In the genomic region with DNA sequence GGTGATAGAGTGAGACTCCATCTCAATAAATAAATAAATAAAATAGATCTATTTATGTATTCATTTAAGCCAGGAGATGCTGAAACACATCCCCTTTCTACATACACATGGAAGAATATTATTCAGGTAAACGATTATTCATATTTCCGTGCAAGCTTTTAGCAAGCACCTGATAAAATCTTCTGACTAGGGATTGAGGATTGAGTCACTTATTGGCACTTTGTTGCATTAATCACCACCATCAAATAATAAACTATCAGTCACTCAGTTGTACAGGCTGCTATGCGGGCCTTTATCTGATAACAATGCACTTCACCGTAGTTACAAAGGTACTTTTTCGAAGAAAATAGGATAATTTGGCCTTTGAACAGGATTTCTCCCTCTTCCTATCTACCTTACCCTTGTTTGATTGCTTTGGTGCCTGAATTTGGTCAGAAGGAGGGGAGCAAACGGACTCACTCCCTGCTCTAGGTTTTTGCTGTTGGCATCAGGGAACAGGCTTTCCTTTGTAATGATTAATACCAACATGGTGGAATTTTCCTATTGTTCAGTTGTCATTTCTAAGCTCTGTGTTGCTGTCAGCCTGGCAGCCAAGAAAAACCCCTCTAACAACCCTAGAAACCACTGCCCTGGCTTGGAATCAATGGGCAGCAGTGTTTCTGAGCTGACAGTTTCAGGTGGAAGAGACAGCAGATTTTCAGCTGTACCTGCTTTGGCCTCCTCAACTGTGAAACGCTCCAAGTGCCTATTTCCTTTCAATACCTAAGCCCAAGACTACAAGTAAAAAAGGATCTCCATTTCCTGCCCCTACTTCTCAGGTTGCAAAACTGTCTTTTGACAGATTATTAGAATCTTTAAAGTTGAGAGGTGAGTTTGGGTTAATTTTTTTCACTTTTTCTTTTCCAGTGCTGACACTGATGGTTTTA, we compare ENCODE assay signal across 2 cellular contexts.
TF ChIP-seq lines count a peak whose summit lies in the region.

No MANE protein-coding gene starts in this region.

TF ChIP-seq in GM23338, 12 proteins besides CTCF, POLR2A, EP300 and RAD21:
- TF ChIP-seq EZH2phosphoT487 (IDR thresholded peaks at IDR 0.05; ENCODE audit: unreplicated experiment), result no peak
- no peak for TF ChIP-seq CREB1 (CRISPR knock-in tag; IDR thresholded peaks at IDR 0.05; ENCODE audit: low read depth)
- no peak for TF ChIP-seq ZNF331 (CRISPR knock-in tag; IDR thresholded peaks at IDR 0.05; ENCODE audit: low read depth)
- TF ChIP-seq ZNF114 (CRISPR knock-in tag; IDR thresholded peaks at IDR 0.05), result no peak
- TF ChIP-seq, protein P1, sequence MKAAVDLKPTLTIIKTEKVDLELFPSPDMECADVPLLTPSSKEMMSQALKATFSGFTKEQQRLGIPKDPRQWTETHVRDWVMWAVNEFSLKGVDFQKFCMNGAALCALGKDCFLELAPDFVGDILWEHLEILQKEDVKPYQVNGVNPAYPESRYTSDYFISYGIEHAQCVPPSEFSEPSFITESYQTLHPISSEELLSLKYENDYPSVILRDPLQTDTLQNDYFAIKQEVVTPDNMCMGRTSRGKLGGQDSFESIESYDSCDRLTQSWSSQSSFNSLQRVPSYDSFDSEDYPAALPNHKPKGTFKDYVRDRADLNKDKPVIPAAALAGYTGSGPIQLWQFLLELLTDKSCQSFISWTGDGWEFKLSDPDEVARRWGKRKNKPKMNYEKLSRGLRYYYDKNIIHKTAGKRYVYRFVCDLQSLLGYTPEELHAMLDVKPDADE (IDR thresholded peaks at IDR 0.05), result no peak
- no peak for TF ChIP-seq EZH2 (IDR thresholded peaks at IDR 0.05; ENCODE audit: low read depth, unreplicated experiment)
- no peak for TF ChIP-seq STAT1 (IDR thresholded peaks at IDR 0.05; ENCODE audit: unreplicated experiment)
- no peak for TF ChIP-seq NANOG (IDR thresholded peaks at IDR 0.05; ENCODE audit: borderline replicate concordance)

TF ChIP-seq in GM12878, 131 proteins besides CTCF, POLR2A, EP300 and RAD21:
- no peak for TF ChIP-seq RAD51 (IDR thresholded peaks at IDR 0.05)
- TF ChIP-seq ZSCAN29 (IDR thresholded peaks at IDR 0.05), result no peak
- TF ChIP-seq EED (IDR thresholded peaks at IDR 0.05; ENCODE audit: low read depth), result no peak
- TF ChIP-seq, protein P2, sequence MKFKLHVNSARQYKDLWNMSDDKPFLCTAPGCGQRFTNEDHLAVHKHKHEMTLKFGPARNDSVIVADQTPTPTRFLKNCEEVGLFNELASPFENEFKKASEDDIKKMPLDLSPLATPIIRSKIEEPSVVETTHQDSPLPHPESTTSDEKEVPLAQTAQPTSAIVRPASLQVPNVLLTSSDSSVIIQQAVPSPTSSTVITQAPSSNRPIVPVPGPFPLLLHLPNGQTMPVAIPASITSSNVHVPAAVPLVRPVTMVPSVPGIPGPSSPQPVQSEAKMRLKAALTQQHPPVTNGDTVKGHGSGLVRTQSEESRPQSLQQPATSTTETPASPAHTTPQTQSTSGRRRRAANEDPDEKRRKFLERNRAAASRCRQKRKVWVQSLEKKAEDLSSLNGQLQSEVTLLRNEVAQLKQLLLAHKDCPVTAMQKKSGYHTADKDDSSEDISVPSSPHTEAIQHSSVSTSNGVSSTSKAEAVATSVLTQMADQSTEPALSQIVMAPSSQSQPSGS (IDR thresholded peaks at IDR 0.05; ENCODE audit: low read length), result no peak
- TF ChIP-seq, protein P3, sequence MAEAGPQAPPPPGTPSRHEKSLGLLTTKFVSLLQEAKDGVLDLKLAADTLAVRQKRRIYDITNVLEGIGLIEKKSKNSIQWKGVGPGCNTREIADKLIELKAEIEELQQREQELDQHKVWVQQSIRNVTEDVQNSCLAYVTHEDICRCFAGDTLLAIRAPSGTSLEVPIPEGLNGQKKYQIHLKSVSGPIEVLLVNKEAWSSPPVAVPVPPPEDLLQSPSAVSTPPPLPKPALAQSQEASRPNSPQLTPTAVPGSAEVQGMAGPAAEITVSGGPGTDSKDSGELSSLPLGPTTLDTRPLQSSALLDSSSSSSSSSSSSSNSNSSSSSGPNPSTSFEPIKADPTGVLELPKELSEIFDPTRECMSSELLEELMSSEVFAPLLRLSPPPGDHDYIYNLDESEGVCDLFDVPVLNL (IDR thresholded peaks at IDR 0.05; ENCODE audit: low read depth, low read length), result no peak
- TF ChIP-seq TCF7 (IDR thresholded peaks at IDR 0.05; ENCODE audit: borderline replicate concordance), result no peak
- no peak for TF ChIP-seq JUND (IDR thresholded peaks at IDR 0.05; ENCODE audit: low read depth, low read length)
- TF ChIP-seq JUNB (IDR thresholded peaks at IDR 0.05), result no peak
- TF ChIP-seq, protein P4, sequence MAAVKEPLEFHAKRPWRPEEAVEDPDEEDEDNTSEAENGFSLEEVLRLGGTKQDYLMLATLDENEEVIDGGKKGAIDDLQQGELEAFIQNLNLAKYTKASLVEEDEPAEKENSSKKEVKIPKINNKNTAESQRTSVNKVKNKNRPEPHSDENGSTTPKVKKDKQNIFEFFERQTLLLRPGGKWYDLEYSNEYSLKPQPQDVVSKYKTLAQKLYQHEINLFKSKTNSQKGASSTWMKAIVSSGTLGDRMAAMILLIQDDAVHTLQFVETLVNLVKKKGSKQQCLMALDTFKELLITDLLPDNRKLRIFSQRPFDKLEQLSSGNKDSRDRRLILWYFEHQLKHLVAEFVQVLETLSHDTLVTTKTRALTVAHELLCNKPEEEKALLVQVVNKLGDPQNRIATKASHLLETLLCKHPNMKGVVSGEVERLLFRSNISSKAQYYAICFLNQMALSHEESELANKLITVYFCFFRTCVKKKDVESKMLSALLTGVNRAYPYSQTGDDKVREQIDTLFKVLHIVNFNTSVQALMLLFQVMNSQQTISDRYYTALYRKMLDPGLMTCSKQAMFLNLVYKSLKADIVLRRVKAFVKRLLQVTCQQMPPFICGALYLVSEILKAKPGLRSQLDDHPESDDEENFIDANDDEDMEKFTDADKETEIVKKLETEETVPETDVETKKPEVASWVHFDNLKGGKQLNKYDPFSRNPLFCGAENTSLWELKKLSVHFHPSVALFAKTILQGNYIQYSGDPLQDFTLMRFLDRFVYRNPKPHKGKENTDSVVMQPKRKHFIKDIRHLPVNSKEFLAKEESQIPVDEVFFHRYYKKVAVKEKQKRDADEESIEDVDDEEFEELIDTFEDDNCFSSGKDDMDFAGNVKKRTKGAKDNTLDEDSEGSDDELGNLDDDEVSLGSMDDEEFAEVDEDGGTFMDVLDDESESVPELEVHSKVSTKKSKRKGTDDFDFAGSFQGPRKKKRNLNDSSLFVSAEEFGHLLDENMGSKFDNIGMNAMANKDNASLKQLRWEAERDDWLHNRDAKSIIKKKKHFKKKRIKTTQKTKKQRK (IDR thresholded peaks at IDR 0.05; ENCODE audit: low read depth, low read length), result no peak
- TF ChIP-seq, protein P5, sequence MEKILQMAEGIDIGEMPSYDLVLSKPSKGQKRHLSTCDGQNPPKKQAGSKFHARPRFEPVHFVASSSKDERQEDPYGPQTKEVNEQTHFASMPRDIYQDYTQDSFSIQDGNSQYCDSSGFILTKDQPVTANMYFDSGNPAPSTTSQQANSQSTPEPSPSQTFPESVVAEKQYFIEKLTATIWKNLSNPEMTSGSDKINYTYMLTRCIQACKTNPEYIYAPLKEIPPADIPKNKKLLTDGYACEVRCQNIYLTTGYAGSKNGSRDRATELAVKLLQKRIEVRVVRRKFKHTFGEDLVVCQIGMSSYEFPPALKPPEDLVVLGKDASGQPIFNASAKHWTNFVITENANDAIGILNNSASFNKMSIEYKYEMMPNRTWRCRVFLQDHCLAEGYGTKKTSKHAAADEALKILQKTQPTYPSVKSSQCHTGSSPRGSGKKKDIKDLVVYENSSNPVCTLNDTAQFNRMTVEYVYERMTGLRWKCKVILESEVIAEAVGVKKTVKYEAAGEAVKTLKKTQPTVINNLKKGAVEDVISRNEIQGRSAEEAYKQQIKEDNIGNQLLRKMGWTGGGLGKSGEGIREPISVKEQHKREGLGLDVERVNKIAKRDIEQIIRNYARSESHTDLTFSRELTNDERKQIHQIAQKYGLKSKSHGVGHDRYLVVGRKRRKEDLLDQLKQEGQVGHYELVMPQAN (conservative IDR thresholded peaks at IDR 0.05), result no peak
- no peak for TF ChIP-seq YBX1 (IDR thresholded peaks at IDR 0.05)
- TF ChIP-seq SP1 (IDR thresholded peaks at IDR 0.05; ENCODE audit: low read depth, low read length), result no peak
- TF ChIP-seq, protein P6, sequence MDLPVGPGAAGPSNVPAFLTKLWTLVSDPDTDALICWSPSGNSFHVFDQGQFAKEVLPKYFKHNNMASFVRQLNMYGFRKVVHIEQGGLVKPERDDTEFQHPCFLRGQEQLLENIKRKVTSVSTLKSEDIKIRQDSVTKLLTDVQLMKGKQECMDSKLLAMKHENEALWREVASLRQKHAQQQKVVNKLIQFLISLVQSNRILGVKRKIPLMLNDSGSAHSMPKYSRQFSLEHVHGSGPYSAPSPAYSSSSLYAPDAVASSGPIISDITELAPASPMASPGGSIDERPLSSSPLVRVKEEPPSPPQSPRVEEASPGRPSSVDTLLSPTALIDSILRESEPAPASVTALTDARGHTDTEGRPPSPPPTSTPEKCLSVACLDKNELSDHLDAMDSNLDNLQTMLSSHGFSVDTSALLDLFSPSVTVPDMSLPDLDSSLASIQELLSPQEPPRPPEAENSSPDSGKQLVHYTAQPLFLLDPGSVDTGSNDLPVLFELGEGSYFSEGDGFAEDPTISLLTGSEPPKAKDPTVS (IDR thresholded peaks at IDR 0.05; ENCODE audit: low read depth, low read length), result no peak
- TF ChIP-seq ZNF622 (IDR thresholded peaks at IDR 0.05), result no peak
- TF ChIP-seq KAT2A (conservative IDR thresholded peaks at IDR 0.05; ENCODE audit: control insufficient read depth, low read depth, low read length), result no peak
- no peak for TF ChIP-seq ESRRA (IDR thresholded peaks at IDR 0.05; ENCODE audit: low read length)
- no peak for TF ChIP-seq GATAD2B (conservative IDR thresholded peaks at IDR 0.05; ENCODE audit: low read depth)
- TF ChIP-seq SMARCA5 (IDR thresholded peaks at IDR 0.05), result no peak
- TF ChIP-seq, protein P7, sequence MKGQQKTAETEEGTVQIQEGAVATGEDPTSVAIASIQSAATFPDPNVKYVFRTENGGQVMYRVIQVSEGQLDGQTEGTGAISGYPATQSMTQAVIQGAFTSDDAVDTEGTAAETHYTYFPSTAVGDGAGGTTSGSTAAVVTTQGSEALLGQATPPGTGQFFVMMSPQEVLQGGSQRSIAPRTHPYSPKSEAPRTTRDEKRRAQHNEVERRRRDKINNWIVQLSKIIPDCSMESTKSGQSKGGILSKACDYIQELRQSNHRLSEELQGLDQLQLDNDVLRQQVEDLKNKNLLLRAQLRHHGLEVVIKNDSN (IDR thresholded peaks at IDR 0.05; ENCODE audit: borderline replicate concordance, extremely low read length, insufficient read depth, low read depth, low read length), result no peak
